ENCODE assay signal across 10 cellular contexts in the genomic region with DNA sequence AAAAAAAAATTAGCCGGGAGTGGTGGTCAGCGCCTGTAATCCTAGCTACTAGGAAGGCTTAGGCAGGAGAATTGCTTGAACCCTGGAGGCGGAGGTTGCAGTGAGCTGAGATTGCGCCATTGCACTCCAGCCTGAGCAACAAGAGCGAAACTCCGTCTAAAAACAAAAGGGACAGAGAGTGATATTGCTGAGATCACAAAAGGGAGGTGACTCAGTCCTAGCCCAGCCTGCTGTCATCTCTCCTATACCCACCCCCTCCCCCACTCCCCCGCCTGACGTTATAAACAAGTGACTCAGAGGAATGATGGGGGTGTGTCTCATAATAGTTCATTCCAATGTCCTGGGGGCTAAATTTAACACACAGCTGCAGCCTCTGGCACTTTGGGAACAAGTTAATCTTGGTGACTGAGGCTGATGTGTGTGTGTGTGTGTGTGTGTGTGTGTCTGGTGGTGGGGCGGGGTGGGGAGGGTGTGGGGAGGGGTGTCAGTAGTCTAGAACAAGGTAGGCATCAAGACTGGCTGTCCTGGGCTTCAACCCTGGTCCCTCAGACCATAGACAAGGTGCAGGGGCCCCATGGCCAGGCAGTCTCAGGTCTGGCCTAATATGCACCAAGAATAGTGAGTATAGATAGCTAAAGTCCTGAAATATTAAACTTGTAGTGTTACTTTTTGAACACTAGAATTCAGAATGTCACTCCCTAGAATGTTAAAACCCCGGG. TPM values are rescaled to one million over a fixed set of nuclear protein-coding genes. Genes with fewer than 3 reads are reported as not detected.
DNase-seq lines count a peak whose midpoint lies in the region; ATAC-seq, FAIRE-seq and TF ChIP-seq lines count a peak whose summit lies in the region.
"Had no signal": no experiment of that assay in that cellular context is flagged by ENCODE, and none has a peak within 500 bp of the region (broad histone marks: within the 10 kb centered on the region; RNA-seq: fewer than 3 reads in every experiment).

No MANE protein-coding gene starts in this region.

- no peak overlapping the region for H3K27ac ChIP-seq in AG04450 (ENCODE audit: low read depth, low read length)
- peak overlapping the region; percentile 68 to 94 (median 83) for H3K27ac ChIP-seq in heart right ventricle

- H3K27me3 ChIP-seq in AG04450 (ENCODE audit: control insufficient read depth, insufficient read depth, low read length), result peaks cover 15% of the 10 kb centered on the region
- H3K27me3 ChIP-seq in heart right ventricle, result peaks cover 0 to 23% (median 11%) of the 10 kb centered on the region in 7 donors

- DNase-seq in AG04450 (ENCODE audit: low read depth, low spot score), result peak; percentile 81
- peak; percentile 90 for DNase-seq in HTR-8/SVneo (ENCODE audit: insufficient read length, low spot score)
- peak; percentile 72 for DNase-seq in activated naive CD4-positive, alpha-beta T cell treated with anti-CD3 and anti-CD28 coated beads for 36 hours
- peak in 1 of 2 donors; percentile 85 for DNase-seq in heart right ventricle
- DNase-seq in stimulated activated CD4-positive, alpha-beta T cell treated with anti-CD3 and anti-CD28 coated beads, Interleukin-12 subunit alpha, Interleukin-12 subunit beta, amount 100 ng/mL, for 48 hours (ENCODE audit: low read depth in 2 of 3, low spot score in 1 of 3), result peak; percentile 48 to 58 (median 56)

- peaks cover 1% of the 10 kb centered on the region for H3K9me3 Mint-ChIP-seq in activated naive CD4-positive, alpha-beta T cell treated with anti-CD3 and anti-CD28 coated beads for 36 hours

- intact Hi-C loops in activated naive CD4-positive, alpha-beta T cell treated with anti-CD3 and anti-CD28 coated beads for 36 hours (cut with micrococcal nuclease), result loop anchor here (1.0 kb wide), 1 partner anchor 46 kb away; no protein-coding TSS in a partner anchor
- intact Hi-C loops in heart right ventricle (cut with DNase I), result no loop called here

- H3K4me3 Mint-ChIP-seq in activated naive CD4-positive, alpha-beta T cell treated with anti-CD3 and anti-CD28 coated beads for 36 hours, result no peak overlapping the region
- H3K4me3 Mint-ChIP-seq: stimulated activated naive CD8-positive, alpha-beta T cell treated with anti-CD3 and anti-CD28 coated beads, Interleukin-15, Interleukin-2, amounts not matched to agents 100 ng/mL and 50 ng/mL, for 24 hours had no signal

- no peaks in the 10 kb centered on the region for H3K36me3 Mint-ChIP-seq in activated naive CD4-positive, alpha-beta T cell treated with anti-CD3 and anti-CD28 coated beads for 36 hours (ENCODE audit: low read depth)

- peaks cover 3% of the 10 kb centered on the region for H3K4me1 Mint-ChIP-seq in activated naive CD4-positive, alpha-beta T cell treated with anti-CD3 and anti-CD28 coated beads for 36 hours (ENCODE audit: low read depth)

- H3K27ac Mint-ChIP-seq in activated naive CD4-positive, alpha-beta T cell treated with anti-CD3 and anti-CD28 coated beads for 36 hours, result no peak overlapping the region
- H3K27ac Mint-ChIP-seq: stimulated activated naive CD8-positive, alpha-beta T cell treated with anti-CD3 and anti-CD28 coated beads, Interleukin-15, Interleukin-2, amounts not matched to agents 100 ng/mL and 50 ng/mL, for 24 hours had no signal

- H3K4me3 ChIP-seq in AG04450 (ENCODE audit: low read depth, low read length) (no peak overlapping the region), heart right ventricle (peak overlapping the region in 2 of 10 donors; percentile 5 to 17)
- H3K4me3 ChIP-seq: GM12878 had no signal

- peaks cover 12% of the 10 kb centered on the region; the same call in 1 of the 2 replicates for H3K9me3 ChIP-seq in AG04450 (ENCODE audit: control insufficient read depth, insufficient read depth, low read length)
- H3K9me3 ChIP-seq in heart right ventricle, result no peaks in the 10 kb centered on the region

- TF ChIP-seq CTCF in AG04450 (IDR thresholded peaks at IDR 0.05; ENCODE audit: low read depth, low read length) (no peak), heart right ventricle (IDR thresholded peaks at IDR 0.05) (no peak)

- 28 to 37% methylated on average over 10 of the region's 10 CpGs for WGBS in heart right ventricle, 2 donors

- POLR2A ChIA-PET in AG04450 (lab: Yijun Ruan, JAX), result interaction anchor here (0.6 to 1.1 kb wide), 4 partner anchors 29 to 1021 kb away, joined by 3 to 9 read pairs (median 6); partner anchors contain the start of gene SS18L2

- peak; percentile 80 to 95 (median 92) for ATAC-seq in heart right ventricle
- no peak for ATAC-seq in GM18502 (IDR thresholded peaks at IDR 0.05; ENCODE audit: poor library complexity, unreplicated experiment)
- no peak for ATAC-seq in HG02884 (IDR thresholded peaks at IDR 0.05; ENCODE audit: unreplicated experiment)
- ATAC-seq in HG02798 (IDR thresholded peaks at IDR 0.05; ENCODE audit: poor library complexity, unreplicated experiment), result no peak
- ATAC-seq: GM12878 had no signal

- no peaks in the 10 kb centered on the region for H3K36me3 ChIP-seq in heart right ventricle

- CTCF ChIA-PET in AG04450 (lab: Charles Lee), result no interaction called here
- CTCF ChIA-PET in activated naive CD4-positive, alpha-beta T cell treated with anti-CD3 and anti-CD28 coated beads for 36 hours (lab: Charles Lee), result no interaction called here

- FAIRE-seq in HTR-8/SVneo (lab: Jason Lieb, UNC), result peak; percentile 79
- FAIRE-seq: GM12878 had no signal

- H3K4me1 ChIP-seq in heart right ventricle, result peaks cover 4 to 40% (median 20%) of the 10 kb centered on the region in 9 donors

- peaks cover 27% of the 10 kb centered on the region for H3K27me3 Mint-ChIP-seq in activated naive CD4-positive, alpha-beta T cell treated with anti-CD3 and anti-CD28 coated beads for 36 hours (ENCODE audit: low read depth)

RNA-seq across cellular contexts. Expression of gene KLHL40, which starts 1.3 kb away (rescaled TPM):
- polyA plus RNA-seq in AG04450 (2011; rRNA removed) (not detected in 2 replicates), heart right ventricle (1 to 10 TPM in 1 of 2 donors, under 1 TPM in 1; 0.51 to 8.3 TPM)
- not detected in 2 replicates for polyA minus RNA-seq in AG04450 (2011; rRNA and poly(A)+ RNA removed)
- total RNA-seq in activated naive CD4-positive, alpha-beta T cell treated with anti-CD3 and anti-CD28 coated beads for 36 hours, result not detected
- total RNA-seq in heart right ventricle, result 1 to 10 TPM in 3 of 10 donors, under 1 TPM in 7; 0.26 to 1.6 (median 0.85) TPM
- total RNA-seq: GM12878 had no signal
- polyA plus RNA-seq: GM12878 had no signal

RNA-seq across cellular contexts. Expression of gene HHATL, which starts 18.6 kb away (rescaled TPM):
- polyA plus RNA-seq in AG04450 (2011; rRNA removed), result not detected in 2 replicates
- polyA minus RNA-seq in AG04450 (2011; rRNA and poly(A)+ RNA removed), result not detected in 2 replicates
- not detected for total RNA-seq in activated naive CD4-positive, alpha-beta T cell treated with anti-CD3 and anti-CD28 coated beads for 36 hours
- total RNA-seq in heart right ventricle, result 100 to 1,000 TPM; 390 to 998 (median 624) TPM
- 1,000 to 10,000 TPM in 1 of 2 donors, 100 to 1,000 TPM in 1; 332 to 2,035 TPM for polyA plus RNA-seq in heart right ventricle
- total RNA-seq: GM12878 had no signal
- polyA plus RNA-seq: GM12878 had no signal

RNA-seq across cellular contexts. Expression of gene ZBTB47, which starts 30.5 kb away (rescaled TPM):
- 7.8 and 11.8 TPM in 2 replicates for polyA plus RNA-seq in AG04450 (2011; rRNA removed)
- 13.9 and 18.1 TPM in 2 replicates for polyA minus RNA-seq in AG04450 (2011; rRNA and poly(A)+ RNA removed)
- total RNA-seq in activated naive CD4-positive, alpha-beta T cell treated with anti-CD3 and anti-CD28 coated beads for 36 hours, result 1 to 10 TPM in 1 of 2 experiments, under 1 TPM in 1; 0.55 to 1.0 TPM
- total RNA-seq in heart right ventricle, result 100 to 1,000 TPM in 9 of 10 donors, 10 to 100 TPM in 1; 86.7 to 145 (median 112) TPM
- 10 to 100 TPM; 52.2 to 68.9 TPM for polyA plus RNA-seq in heart right ventricle

Comparison
In these comparisons a context has a peak if more than half of its experiments do, and no peak if none do; other contexts are left out.
1. ATAC-seq: peak in heart right ventricle (8 of 8); none in GM18502 (single experiment), HG02884 (single experiment) and HG02798 (single experiment).
2. RNA of gene HHATL, which starts 18.6 kb away (total RNA-seq): 390 to 998 TPM in heart right ventricle; not detected in activated naive CD4-positive, alpha-beta T cell treated with anti-CD3 and anti-CD28 coated beads for 36 hours; every median in the first group is over 100 times any median in the second.
3. RNA of gene ZBTB47, which starts 30.5 kb away (total RNA-seq): 86.7 to 145 TPM in heart right ventricle; 0.55 to 1.0 TPM in activated naive CD4-positive, alpha-beta T cell treated with anti-CD3 and anti-CD28 coated beads for 36 hours; every median in the first group is over 10 times any median in the second.